ENCODE assay signal across 11 cellular contexts in genomic region chr7:106109521-106110237, GRCh38. TPM values are rescaled to one million over a fixed set of nuclear protein-coding genes. Genes with fewer than 3 reads are reported as not detected.
A peak's percentile ranks its signal among the peaks of the same experiment; 100 is the strongest.
DNase-seq lines count a peak whose midpoint lies in the region; ATAC-seq and TF ChIP-seq lines count a peak whose summit lies in the region.
"Had no signal": no experiment of that assay in that cellular context is flagged by ENCODE, and none has a peak within 500 bp of the region (broad histone marks: within the 10 kb centered on the region; RNA-seq: fewer than 3 reads in every experiment).

No MANE protein-coding gene starts in this region.

- H3K27me3 ChIP-seq in iPS-15b (ENCODE audit: control insufficient read depth, insufficient read depth, low read length) (no peaks in the 10 kb centered on the region), stomach (no peaks in the 10 kb centered on the region)

- H3K4me3 ChIP-seq in iPS-15b (ENCODE audit: low read depth, low read length), result peak overlapping the region; percentile 24
- peak overlapping the region in 3 of 4 donors; percentile 54 to 81 (median 64) for H3K4me3 ChIP-seq in stomach

- ATAC-seq in T-cell (replicated peaks in 1 of 4), result no peak
- ATAC-seq in HG03095 (IDR thresholded peaks at IDR 0.05; ENCODE audit: unreplicated experiment), result no peak

- WGBS in stomach, 5 donors, result 82 to 89% (median 84%) methylated on average over 6 of the region's 6 CpGs

- intact Hi-C loops in stomach (cut with DNase I; ENCODE audit: low total_unique reads), result loop anchor here (10.0 kb wide), 1 partner anchor 45 kb away; no protein-coding TSS in a partner anchor

- no peak overlapping the region for H3K9ac ChIP-seq in iPS-15b (ENCODE audit: low read depth, low read length)

- DNase-seq in T-helper 2 cell treated with Interferon-gamma antibody and Interleukin-4, amounts not matched to agents 5 μg/mL and 100 μg/mL, for 36 hours (ENCODE audit: low spot score), result no peak
- no peak for DNase-seq in T-helper 2 cell
- no peak for DNase-seq in T-cell
- DNase-seq in stomach, result no peak
- no peak for DNase-seq in HPDE6-E6E7 (ENCODE audit: extremely low spot score)
- DNase-seq in stimulated activated CD4-positive, alpha-beta T cell treated with anti-CD3 and anti-CD28 coated beads, Interleukin-1b, Interleukin-23, amount 100 ng/mL, for 48 hours, result no peak
- DNase-seq: foreskin melanocyte; occipital lobe; stimulated activated naive CD4-positive, alpha-beta T cell treated with Interleukin-2 at 50 U/mL for 16 hours had no signal

- H3K9me3 ChIP-seq in iPS-15b (ENCODE audit: control insufficient read depth, insufficient read depth, low read length), result no peaks in the 10 kb centered on the region
- H3K9me3 ChIP-seq in stomach, result no peaks in the 10 kb centered on the region

- POLR2A ChIA-PET in T-cell (lab: Charles Lee), result interaction anchor here in 1 of 2 donors (1.0 kb wide), 1 partner anchor 38 kb away, joined by 3 read pairs; no protein-coding TSS in a partner anchor

- no peaks in the 10 kb centered on the region for H3K36me3 ChIP-seq in iPS-15b (ENCODE audit: control insufficient read depth, insufficient read depth, low read length)
- H3K36me3 ChIP-seq in stomach, result peaks cover 0 to 7% (median 3%) of the 10 kb centered on the region in 4 donors

- peaks cover 48% of the 10 kb centered on the region for H3K4me1 Mint-ChIP-seq in T-helper 2 cell treated with Interferon-gamma antibody and Interleukin-4, amounts not matched to agents 5 μg/mL and 100 μg/mL, for 36 hours (ENCODE audit: low read depth)
- peaks cover 71 to 74% (median 73%) of the 10 kb centered on the region in 3 donors for H3K4me1 Mint-ChIP-seq in T-cell

- TF ChIP-seq CTCF in stomach (IDR thresholded peaks at IDR 0.05), result no peak

- peak overlapping the region; percentile 2 for H3K27ac Mint-ChIP-seq in T-helper 2 cell treated with Interferon-gamma antibody and Interleukin-4, amounts not matched to agents 5 μg/mL and 100 μg/mL, for 36 hours
- H3K27ac Mint-ChIP-seq in T-cell, result peak overlapping the region; percentile 55 to 74

- H3K36me3 Mint-ChIP-seq in T-helper 2 cell treated with Interferon-gamma antibody and Interleukin-4, amounts not matched to agents 5 μg/mL and 100 μg/mL, for 36 hours (ENCODE audit: low read depth), result peaks cover 27% of the 10 kb centered on the region
- peaks cover 3% of the 10 kb centered on the region for H3K36me3 Mint-ChIP-seq in T-cell

- H3K27me3 Mint-ChIP-seq in T-helper 2 cell treated with Interferon-gamma antibody and Interleukin-4, amounts not matched to agents 5 μg/mL and 100 μg/mL, for 36 hours (ENCODE audit: low read depth), result no peaks in the 10 kb centered on the region
- no peaks in the 10 kb centered on the region for H3K27me3 Mint-ChIP-seq in T-cell

- CTCF ChIA-PET in T-cell (lab: Charles Lee), result interaction anchor here in 1 of 2 donors (0.9 kb wide), 1 partner anchor 44 kb away, joined by 3 read pairs; no protein-coding TSS in a partner anchor

- no peak for TF ChIP-seq EP300 in stomach (IDR thresholded peaks at IDR 0.05)

- peak overlapping the region; percentile 92 for H3K4me3 Mint-ChIP-seq in T-helper 2 cell treated with Interferon-gamma antibody and Interleukin-4, amounts not matched to agents 5 μg/mL and 100 μg/mL, for 36 hours
- H3K4me3 Mint-ChIP-seq in T-cell, result peak overlapping the region; percentile 31 to 94 (median 80)

- H3K27ac ChIP-seq in stomach, result peak overlapping the region in 2 of 5 donors; percentile 98 to 99

- no peak for TF ChIP-seq POLR2A in stomach (IDR thresholded peaks at IDR 0.05)

- H3K9me3 Mint-ChIP-seq in T-helper 2 cell treated with Interferon-gamma antibody and Interleukin-4, amounts not matched to agents 5 μg/mL and 100 μg/mL, for 36 hours, result no peaks in the 10 kb centered on the region
- no peaks in the 10 kb centered on the region for H3K9me3 Mint-ChIP-seq in T-cell

- peaks cover 23% of the 10 kb centered on the region for H3K4me1 ChIP-seq in iPS-15b (ENCODE audit: control insufficient read depth, insufficient read depth, low read length)
- peaks cover 33 to 66% (median 56%) of the 10 kb centered on the region in 4 donors for H3K4me1 ChIP-seq in stomach

RNA-seq across cellular contexts. Expression of gene SYPL1, which starts 2.4 kb away (rescaled TPM):
- total RNA-seq in T-cell, result 10 to 100 TPM; 36.5 to 44.7 (median 42.6) TPM
- total RNA-seq in stomach, result 100 to 1,000 TPM in 3 of 5 donors, 10 to 100 TPM in 1, 1 to 10 TPM in 1; 5.2 to 157 (median 103) TPM
- 10 to 100 TPM; 42.2 to 80.0 (median 49.9) TPM for polyA plus RNA-seq in stomach
